In the genomic region with DNA sequence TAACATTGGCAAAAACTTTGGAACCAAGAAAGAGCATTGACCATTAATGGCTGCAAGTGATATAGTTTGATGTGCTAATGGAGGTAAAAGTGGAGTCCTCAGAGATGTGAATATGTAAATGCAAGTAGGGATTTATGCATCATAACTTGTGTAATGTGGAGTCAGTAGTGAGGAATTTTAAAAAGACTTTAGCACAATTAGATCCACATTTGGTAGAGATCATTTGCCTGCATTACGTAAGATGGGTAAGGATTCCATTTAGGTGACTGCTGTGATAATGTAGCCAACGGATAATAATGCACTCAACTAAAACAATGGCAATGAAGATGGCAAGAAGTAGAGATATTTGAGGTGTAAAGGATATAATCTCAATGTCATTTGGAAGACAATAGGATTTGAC, we compare ENCODE assay signal across 21 cellular contexts.
"Had no signal": no experiment of that assay in that cellular context is flagged by ENCODE, and none has a peak within 500 bp of the region (broad histone marks: within the 10 kb centered on the region; RNA-seq: fewer than 3 reads in every experiment).

No MANE protein-coding gene starts in this region.

- ATAC-seq: Panc1, Right ventricle myocardium inferior, SK-N-SH treated with all-trans-retinoic acid at 6 μM for 48 hours had no signal

- H3K27ac ChIP-seq: SJCRH30 had no signal

- DNase-seq: KBM-7, MG63, NCI-H1092, NCI-H1105 treated with DMSO at 0.1 percent for 48 hours, NCI-H1417 treated with DMSO at 0.1 percent for 48 hours, NCI-H146, NCI-H1694 treated with DMSO at 0.1 percent for 48 hours, NCI-H1930, NCI-H2081, NCI-H2107, NCI-H2227 treated with DMSO at 0.1 percent for 48 hours, NCI-H446, NCI-H510A, NCI-H524 treated with DMSO at 0.1 percent for 48 hours, NCI-H69, NCI-H774, SHP77 treated with DMSO at 0.1 percent for 48 hours, SJCRH30 had no signal

- H3K27me3 ChIP-seq: MG63 had no signal

- H3K36me3 ChIP-seq: MG63, SJCRH30 had no signal

- H3K9me3 ChIP-seq: MG63, SJCRH30 had no signal

- H3K4me1 ChIP-seq: SJCRH30 had no signal

- H3K4me3 ChIP-seq: MG63, SJCRH30 had no signal
